Comparison of ENCODE assay signal across 17 cellular contexts in the genomic region with DNA sequence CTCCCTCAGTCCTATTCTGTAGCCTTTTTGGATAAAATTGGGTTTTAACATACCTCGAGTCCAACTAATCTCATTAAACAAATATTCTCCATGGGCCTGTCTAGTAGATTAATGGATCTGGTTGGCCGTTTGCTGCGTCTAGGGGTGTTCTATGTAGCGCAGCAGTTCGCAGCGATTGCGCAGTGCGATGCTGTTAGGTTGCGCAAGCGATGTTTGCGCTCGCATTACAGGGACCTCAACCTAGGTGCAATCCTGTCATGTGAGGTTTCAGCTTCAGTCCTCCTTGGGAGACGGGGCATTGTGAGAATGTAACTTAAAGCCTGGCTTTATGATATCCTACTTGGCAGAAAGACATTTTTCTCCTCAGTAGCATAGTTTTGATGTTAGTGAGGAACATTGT.
A peak's percentile ranks its signal among the peaks of the same experiment; 100 is the strongest.
DNase-seq lines count a peak whose midpoint lies in the region; ATAC-seq lines count a peak whose summit lies in the region.
"Had no signal": no experiment of that assay in that cellular context is flagged by ENCODE, and none has a peak within 500 bp of the region (broad histone marks: within the 10 kb centered on the region; RNA-seq: fewer than 3 reads in every experiment).

No MANE protein-coding gene starts in this region.

- ATAC-seq in stimulated activated naive CD8-positive, alpha-beta T cell treated with anti-CD3 and anti-CD28 coated beads, Interleukin-15, Interleukin-2, amounts not matched to agents 100 U/mL and 50 U/mL, for 24 hours: no peak
- no peak for ATAC-seq in activated naive CD8-positive, alpha-beta T cell treated with anti-CD3 and anti-CD28 coated beads, Interleukin-2, amount 50 U/mL, for 24 hours
- ATAC-seq: PC-3, SK-N-SH treated with all-trans-retinoic acid at 6 μM for 48 hours had no signal

- H3K27me3 Mint-ChIP-seq in activated T-cell treated with anti-CD3 and anti-CD28 coated beads, Interleukin-2, amount 50 U/mL, for 24 hours: peaks cover 45% of the 10 kb centered on the region
- H3K27me3 Mint-ChIP-seq in stimulated activated naive CD8-positive, alpha-beta T cell treated with anti-CD3 and anti-CD28 coated beads, Interleukin-15, Interleukin-2, amounts not matched to agents 100 ng/mL and 50 ng/mL, for 24 hours: no peaks in the 10 kb centered on the region
- H3K27me3 Mint-ChIP-seq in activated naive CD8-positive, alpha-beta T cell treated with anti-CD3 and anti-CD28 coated beads, Interleukin-2, amount 50 U/mL, for 24 hours: no peaks in the 10 kb centered on the region

- DNase-seq in activated T-cell treated with anti-CD3 and anti-CD28 coated beads, Interleukin-2, amount 50 U/mL, for 24 hours: no peak
- DNase-seq in activated T-cell treated with anti-CD3 and anti-CD28 coated beads, Interleukin-2, amount 50 U/mL, for 1 hour: no peak
- DNase-seq in stimulated activated naive CD8-positive, alpha-beta T cell treated with anti-CD3 and anti-CD28 coated beads, Interleukin-15, Interleukin-2, amounts not matched to agents 100 U/mL and 50 U/mL, for 24 hours: no peak
- no peak for DNase-seq in activated naive CD8-positive, alpha-beta T cell treated with anti-CD3 and anti-CD28 coated beads, Interleukin-2, amount 50 U/mL, for 24 hours
- DNase-seq in hypothalamus (lab: John Stamatoyannopoulos, UW) (no peak), GOT3 (lab: John Stamatoyannopoulos, UW) (no peak)
- DNase-seq: Calu3, DMS79 treated with DMSO at 0.1 percent for 48 hours, GF-D8, HCEC 1CT, KBM-7, NCI-H2029, NCI-H526 treated with DMSO at 0.1 percent for 48 hours, PC-3, SJCRH30 had no signal

- H3K27ac Mint-ChIP-seq in activated T-cell treated with anti-CD3 and anti-CD28 coated beads, Interleukin-2, amount 50 U/mL, for 24 hours: peak overlapping the region; percentile 45
- peak overlapping the region; percentile 71 for H3K27ac Mint-ChIP-seq in stimulated activated naive CD8-positive, alpha-beta T cell treated with anti-CD3 and anti-CD28 coated beads, Interleukin-15, Interleukin-2, amounts not matched to agents 100 ng/mL and 50 ng/mL, for 24 hours
- peak overlapping the region; percentile 64 for H3K27ac Mint-ChIP-seq in activated naive CD8-positive, alpha-beta T cell treated with anti-CD3 and anti-CD28 coated beads, Interleukin-2, amount 50 U/mL, for 24 hours

- H3K36me3 Mint-ChIP-seq in activated T-cell treated with anti-CD3 and anti-CD28 coated beads, Interleukin-2, amount 50 U/mL, for 24 hours (ENCODE audit: low read depth): peaks cover 91% of the 10 kb centered on the region
- H3K36me3 Mint-ChIP-seq in stimulated activated naive CD8-positive, alpha-beta T cell treated with anti-CD3 and anti-CD28 coated beads, Interleukin-15, Interleukin-2, amounts not matched to agents 100 ng/mL and 50 ng/mL, for 24 hours (ENCODE audit: low read depth): peaks cover 76% of the 10 kb centered on the region
- H3K36me3 Mint-ChIP-seq in activated naive CD8-positive, alpha-beta T cell treated with anti-CD3 and anti-CD28 coated beads, Interleukin-2, amount 50 U/mL, for 24 hours (ENCODE audit: low read depth): peaks cover 60% of the 10 kb centered on the region

- H3K4me1 Mint-ChIP-seq in activated T-cell treated with anti-CD3 and anti-CD28 coated beads, Interleukin-2, amount 50 U/mL, for 24 hours (ENCODE audit: low read depth): peaks cover 74% of the 10 kb centered on the region
- peaks cover 74% of the 10 kb centered on the region for H3K4me1 Mint-ChIP-seq in stimulated activated naive CD8-positive, alpha-beta T cell treated with anti-CD3 and anti-CD28 coated beads, Interleukin-15, Interleukin-2, amounts not matched to agents 100 ng/mL and 50 ng/mL, for 24 hours (ENCODE audit: low read depth)
- peaks cover 71% of the 10 kb centered on the region for H3K4me1 Mint-ChIP-seq in activated naive CD8-positive, alpha-beta T cell treated with anti-CD3 and anti-CD28 coated beads, Interleukin-2, amount 50 U/mL, for 24 hours

- no peaks in the 10 kb centered on the region for H3K9me3 Mint-ChIP-seq in activated T-cell treated with anti-CD3 and anti-CD28 coated beads, Interleukin-2, amount 50 U/mL, for 24 hours
- no peaks in the 10 kb centered on the region for H3K9me3 Mint-ChIP-seq in stimulated activated naive CD8-positive, alpha-beta T cell treated with anti-CD3 and anti-CD28 coated beads, Interleukin-15, Interleukin-2, amounts not matched to agents 100 ng/mL and 50 ng/mL, for 24 hours
- H3K9me3 Mint-ChIP-seq in activated naive CD8-positive, alpha-beta T cell treated with anti-CD3 and anti-CD28 coated beads, Interleukin-2, amount 50 U/mL, for 24 hours: no peaks in the 10 kb centered on the region

- H3K4me3 Mint-ChIP-seq in activated T-cell treated with anti-CD3 and anti-CD28 coated beads, Interleukin-2, amount 50 U/mL, for 24 hours: no peak overlapping the region
- H3K4me3 Mint-ChIP-seq in stimulated activated naive CD8-positive, alpha-beta T cell treated with anti-CD3 and anti-CD28 coated beads, Interleukin-15, Interleukin-2, amounts not matched to agents 100 ng/mL and 50 ng/mL, for 24 hours: no peak overlapping the region
- H3K4me3 Mint-ChIP-seq in activated naive CD8-positive, alpha-beta T cell treated with anti-CD3 and anti-CD28 coated beads, Interleukin-2, amount 50 U/mL, for 24 hours: no peak overlapping the region
